Comparison of ENCODE assay signal across 1 cellular context in genomic region chr3:195451373-195452000, GRCh38.
TF ChIP-seq lines count a peak whose summit lies in the region.

No MANE protein-coding gene starts in this region.

TF ChIP-seq in H1, 55 proteins besides CTCF, POLR2A, EP300 and RAD21:
- TF ChIP-seq CHD7 (IDR thresholded peaks at IDR 0.05; ENCODE audit: insufficient replicate concordance, low read length) = no peak
- TF ChIP-seq SUZ12 (IDR thresholded peaks at IDR 0.05; ENCODE audit: low read length) = no peak
- no peak for TF ChIP-seq SIRT6 (IDR thresholded peaks at IDR 0.05; ENCODE audit: low read length)
